In genomic region chr3:14602804-14603644, GRCh38 we compare ENCODE assay signal across 10 cellular contexts. TPM values are rescaled to one million over a fixed set of nuclear protein-coding genes. Genes with fewer than 3 reads are reported as not detected.
DNase-seq lines count a peak whose midpoint lies in the region; ATAC-seq, FAIRE-seq and TF ChIP-seq lines count a peak whose summit lies in the region.
"Had no signal": no experiment of that assay in that cellular context is flagged by ENCODE, and none has a peak within 500 bp of the region (broad histone marks: within the 10 kb centered on the region; RNA-seq: fewer than 3 reads in every experiment).

No MANE protein-coding gene starts in this region.

- H4K20me1 ChIP-seq in keratinocyte (ENCODE audit: control insufficient read depth, extremely low read depth, insufficient read depth, low read length), result no peaks in the 10 kb centered on the region

- intact Hi-C loops in ascending aorta (cut with DNase I), result no loop called here
- intact Hi-C loops in stomach (cut with DNase I; ENCODE audit: low total_unique reads), result no loop called here

- TF ChIP-seq POLR2A in stomach (IDR thresholded peaks at IDR 0.05), result no peak

- TF ChIP-seq EP300 in stomach (IDR thresholded peaks at IDR 0.05), result no peak

- DNase-seq in NCI-H2081 (lab: John Stamatoyannopoulos, UW) (peak; percentile 1 to 33), NCI-H2081 treated with DMSO at 0.1 percent for 48 hours (lab: John Stamatoyannopoulos, UW) (no peak), ascending aorta (ENCODE audit: low spot score in 2 of 2) (no peak), keratinocyte (ENCODE audit: low read depth, low spot score) (no peak), stomach (peak; percentile 41), NCI-H524 (lab: John Stamatoyannopoulos, UW) (no peak)
- DNase-seq: Kasumi-1, SHP77 treated with DMSO at 0.1 percent for 48 hours had no signal

- H3K9ac ChIP-seq in keratinocyte (ENCODE audit: control insufficient read depth, extremely low read depth, insufficient read depth, low read length), result no peak overlapping the region

- no peak for FAIRE-seq in keratinocyte (lab: Jason Lieb, UNC)

- no peaks in the 10 kb centered on the region for H3K79me2 ChIP-seq in keratinocyte (ENCODE audit: control insufficient read depth, insufficient read depth, low read length)

- no peak overlapping the region for H3K27ac ChIP-seq in ascending aorta
- no peak overlapping the region for H3K27ac ChIP-seq in keratinocyte (ENCODE audit: control insufficient read depth, insufficient read depth, low read length)
- peak overlapping the region in 2 of 5 donors; percentile 31 to 54 for H3K27ac ChIP-seq in stomach

- H3K9me3 ChIP-seq in ascending aorta (no peaks in the 10 kb centered on the region), keratinocyte (ENCODE audit: control insufficient read depth, low read depth, low read length) (no peaks in the 10 kb centered on the region), stomach (no peaks in the 10 kb centered on the region)

- peaks cover 0 to 5% of the 10 kb centered on the region in 2 donors for H3K4me1 ChIP-seq in ascending aorta
- peaks cover 11% of the 10 kb centered on the region for H3K4me1 ChIP-seq in keratinocyte (ENCODE audit: control insufficient read depth, extremely low read depth, insufficient read depth, low read length)
- peaks cover 7 to 29% (median 16%) of the 10 kb centered on the region in 4 donors for H3K4me1 ChIP-seq in stomach

- peak overlapping the region; percentile 56 for H3K4me2 ChIP-seq in keratinocyte (ENCODE audit: control insufficient read depth, extremely low read depth, insufficient read depth, low read depth, low read length)

- H3K4me3 ChIP-seq in ascending aorta (peak overlapping the region; percentile 42 to 51), keratinocyte (ENCODE audit: control insufficient read depth in 2 of 3, extremely low read depth in 1 of 3, insufficient read depth in 2 of 3, low read depth in 1 of 3, low read length in 3 of 3) (peak overlapping the region in 1 of 3 experiments; percentile 18), stomach (peak overlapping the region; percentile 40 to 52 (median 48))

- H3K9me1 ChIP-seq in keratinocyte (ENCODE audit: control insufficient read depth, extremely low read depth, insufficient read depth, low read length), result no peaks in the 10 kb centered on the region

- no peak for ATAC-seq in HG03460 (IDR thresholded peaks at IDR 0.05; ENCODE audit: unreplicated experiment)
- no peak for ATAC-seq in HG03565 (IDR thresholded peaks at IDR 0.05; ENCODE audit: unreplicated experiment)

- dilution Hi-C loops in keratinocyte (cut with MboI; ENCODE audit: extremely low pct_ligation_motif_present, low sequenced_read_pairs), result no loop called here

- H3K36me3 ChIP-seq in ascending aorta (no peaks in the 10 kb centered on the region), keratinocyte (ENCODE audit: control insufficient read depth in 2 of 2, extremely low read depth in 1 of 2, insufficient read depth in 2 of 2, low read length in 2 of 2) (no peaks in the 10 kb centered on the region), stomach (no peaks in the 10 kb centered on the region)

- TF ChIP-seq CTCF in ascending aorta (IDR thresholded peaks at IDR 0.05), result no peak
- no peak for TF ChIP-seq CTCF in keratinocyte (optimal IDR thresholded peaks at IDR 0.05 in 1 of 3, IDR thresholded peaks at IDR 0.05 in 1 of 3, conservative IDR thresholded peaks at IDR 0.05 in 1 of 3; ENCODE audit: extremely low read depth in 1 of 3, insufficient read depth in 2 of 3, low read length in 3 of 3)
- no peak for TF ChIP-seq CTCF in stomach (IDR thresholded peaks at IDR 0.05)

- H3K27me3 ChIP-seq in ascending aorta (no peaks in the 10 kb centered on the region), keratinocyte (ENCODE audit: control insufficient read depth, extremely low read depth, insufficient read depth, low read length) (peaks cover 36% of the 10 kb centered on the region), stomach (peaks cover 0 to 77% (median 16%) of the 10 kb centered on the region in 3 donors)

- H2AFZ ChIP-seq in keratinocyte (ENCODE audit: control insufficient read depth, low read length), result no peak overlapping the region

- 4 to 9% (median 6%) methylated on average over 27 to 85 of the region's 85 CpGs for WGBS in stomach, 5 donors

RNA-seq across cellular contexts. Expression of gene CCDC174, which starts 48.5 kb away (rescaled TPM):
- total RNA-seq in ascending aorta, result 5.5 TPM
- polyA plus RNA-seq in keratinocyte, result 3.6 to 8.8 TPM (median 6.2 TPM) in 3 replicates
- 86.9 TPM for polyA plus RNA-seq in keratinocyte (2011; ENCODE audit: low read depth)
- polyA plus RNA-seq in keratinocyte (2011; cell fraction: cytosol; rRNA removed), result 4.0 and 4.4 TPM in 2 replicates
- 8.9 and 12.3 TPM in 2 replicates for polyA plus RNA-seq in keratinocyte (2011; cell fraction: nucleus; rRNA removed)
- polyA plus RNA-seq in keratinocyte (2012; ENCODE audit: low replicate concordance), result 6.2 and 14.1 TPM in 2 replicates
- 3.0 to 5.1 TPM (median 4.3 TPM) in 3 replicates for polyA minus RNA-seq in keratinocyte
- polyA minus RNA-seq in keratinocyte (2011; cell fraction: cytosol; rRNA and poly(A)+ RNA removed), result 2.5 TPM
- polyA minus RNA-seq in keratinocyte (2011; cell fraction: nucleus; rRNA and poly(A)+ RNA removed), result 4.2 and 7.0 TPM in 2 replicates
- total RNA-seq in stomach, result 10 to 100 TPM in 4 of 5 donors, 1 to 10 TPM in 1; 8.5 to 44.0 (median 19.6) TPM
- polyA plus RNA-seq in stomach, result 10 to 100 TPM; 12.5 to 26.7 (median 15.3) TPM

Comparison
In these comparisons a context has a peak if more than half of its experiments do, and no peak if none do; other contexts are left out.
1. DNase-seq: peak in NCI-H2081 (2 of 2) and stomach (single experiment); none in NCI-H2081 treated with DMSO at 0.1 percent for 48 hours (single experiment), ascending aorta (0 of 2), keratinocyte (single experiment) and NCI-H524 (0 of 2).